In genomic region chr3:14405120-14405885, GRCh38 we compare ENCODE assay signal across 9 cellular contexts. TPM values are rescaled to one million over a fixed set of nuclear protein-coding genes. Genes with fewer than 3 reads are reported as not detected.
DNase-seq lines count a peak whose midpoint lies in the region; ATAC-seq and TF ChIP-seq lines count a peak whose summit lies in the region.
"Had no signal": no experiment of that assay in that cellular context is flagged by ENCODE, and none has a peak within 500 bp of the region (broad histone marks: within the 10 kb centered on the region; RNA-seq: fewer than 3 reads in every experiment).

No MANE protein-coding gene starts in this region.

- H3K27ac ChIP-seq in right atrium auricular region = peak overlapping the region; percentile 92 to 94

- DNase-seq in right atrium auricular region (ENCODE audit: low spot score) (no peak), left cardiac atrium (no peak), left kidney (ENCODE audit: low read depth, low spot score) (peak; percentile 55), type B pancreatic cell (ENCODE audit: extremely low spot score, unreplicated experiment) (no peak), MG63 (no peak), NCI-H526 (lab: John Stamatoyannopoulos, UW) (no peak)
- DNase-seq: NCI-H524 treated with DMSO at 0.1 percent for 48 hours had no signal

- peak overlapping the region; percentile 100 for H3K4me3 Mint-ChIP-seq in activated naive CD8-positive, alpha-beta T cell
- H3K4me3 Mint-ChIP-seq in type B pancreatic cell = peak overlapping the region; percentile 100

- H3K9me3 Mint-ChIP-seq in activated naive CD8-positive, alpha-beta T cell (ENCODE audit: low read depth) = no peaks in the 10 kb centered on the region
- no peaks in the 10 kb centered on the region for H3K9me3 Mint-ChIP-seq in type B pancreatic cell

- H3K9me3 ChIP-seq in right atrium auricular region (no peaks in the 10 kb centered on the region), MG63 (no peaks in the 10 kb centered on the region)

- intact Hi-C loops in left cardiac atrium (cut with DNase I) = no loop called here

- TF ChIP-seq CTCF in right atrium auricular region (IDR thresholded peaks at IDR 0.05) = no peak
- no peak for TF ChIP-seq CTCF in type B pancreatic cell (conservative IDR thresholded peaks at IDR 0.05)

- H3K4me3 ChIP-seq in right atrium auricular region (peak overlapping the region; percentile 79 to 83), MG63 (no peak overlapping the region)

- H3K27me3 Mint-ChIP-seq in activated naive CD8-positive, alpha-beta T cell = no peaks in the 10 kb centered on the region
- H3K27me3 Mint-ChIP-seq in type B pancreatic cell = peaks cover 6% of the 10 kb centered on the region

- H3K27me3 ChIP-seq in right atrium auricular region (no peaks in the 10 kb centered on the region), MG63 (no peaks in the 10 kb centered on the region)

- peaks cover 2% of the 10 kb centered on the region for H3K36me3 Mint-ChIP-seq in activated naive CD8-positive, alpha-beta T cell
- H3K36me3 Mint-ChIP-seq in type B pancreatic cell = peaks cover 3% of the 10 kb centered on the region

- H3K27ac Mint-ChIP-seq in activated naive CD8-positive, alpha-beta T cell = peak overlapping the region; percentile 28
- peak overlapping the region; percentile 63 for H3K27ac Mint-ChIP-seq in type B pancreatic cell

- peaks cover 52% of the 10 kb centered on the region for H3K4me1 Mint-ChIP-seq in activated naive CD8-positive, alpha-beta T cell (ENCODE audit: low read depth)
- peaks cover 19% of the 10 kb centered on the region for H3K4me1 Mint-ChIP-seq in type B pancreatic cell (ENCODE audit: unreplicated experiment)

- ATAC-seq in left cardiac atrium = no peak
- no peak for ATAC-seq in GM21786 (IDR thresholded peaks at IDR 0.05; ENCODE audit: unreplicated experiment)

- no peaks in the 10 kb centered on the region for H3K36me3 ChIP-seq in right atrium auricular region
- H3K36me3 ChIP-seq in MG63 = no peaks in the 10 kb centered on the region

- H3K4me1 ChIP-seq in right atrium auricular region = peaks cover 0 to 53% of the 10 kb centered on the region in 2 donors

RNA-seq across cellular contexts. Expression of gene SLC6A6, which starts 2.9 kb away (rescaled TPM):
- 10 to 100 TPM; 81.5 to 85.9 TPM for total RNA-seq in right atrium auricular region
- total RNA-seq in left cardiac atrium = 100 to 1,000 TPM in 1 of 2 donors, 10 to 100 TPM in 1; 24.4 to 180 TPM
- total RNA-seq in type B pancreatic cell (ENCODE audit: low replicate concordance) = 24.5 and 30.3 TPM in 2 replicates
- total RNA-seq in MG63 (2014; rRNA removed; shearing (Covaris generic); ENCODE audit: low replicate concordance) = 2.6 and 3.4 TPM in 2 replicates
